In genomic region chr5:180472269-180472668, GRCh38 we compare ENCODE assay signal across 22 cellular contexts. TPM values are rescaled to one million over a fixed set of nuclear protein-coding genes. Genes with fewer than 3 reads are reported as not detected.
DNase-seq lines count a peak whose midpoint lies in the region; ATAC-seq, FAIRE-seq and TF ChIP-seq lines count a peak whose summit lies in the region.
"Had no signal": no experiment of that assay in that cellular context is flagged by ENCODE, and none has a peak within 500 bp of the region (broad histone marks: within the 10 kb centered on the region; RNA-seq: fewer than 3 reads in every experiment).

No MANE protein-coding gene starts in this region.

- H3K36me3 ChIP-seq in pancreas (no peaks in the 10 kb centered on the region), upper lobe of left lung (no peaks in the 10 kb centered on the region)

- H3K4me1 ChIP-seq in pancreas (no peaks in the 10 kb centered on the region), upper lobe of left lung (peaks cover 5 to 23% (median 14%) of the 10 kb centered on the region in 4 donors)
- H3K4me1 ChIP-seq: Caco-2 had no signal

- peaks cover 7% of the 10 kb centered on the region for H3K27me3 Mint-ChIP-seq in endothelial cell (ENCODE audit: unreplicated experiment)

- peak overlapping the region; percentile 93 for H3K27ac Mint-ChIP-seq in endothelial cell (ENCODE audit: unreplicated experiment)
- H3K27ac Mint-ChIP-seq: CD4-positive, alpha-beta memory T cell; HFFc6 had no signal

- H3K4me1 Mint-ChIP-seq in endothelial cell (ENCODE audit: unreplicated experiment): peaks cover 49% of the 10 kb centered on the region

- WGBS in pancreas, 2 donors: 48% methylated on average over 4 of the region's 4 CpGs
- WGBS in upper lobe of left lung, 2 donors: 58% methylated on average over 4 of the region's 4 CpGs

- no peaks in the 10 kb centered on the region for H3K36me3 Mint-ChIP-seq in endothelial cell (ENCODE audit: low read depth, unreplicated experiment)
- H3K36me3 Mint-ChIP-seq: CD4-positive, alpha-beta memory T cell had no signal

- peak overlapping the region; percentile 37 for H3K4me3 Mint-ChIP-seq in endothelial cell (ENCODE audit: unreplicated experiment)
- H3K4me3 Mint-ChIP-seq: CD4-positive, alpha-beta memory T cell; H9; HFFc6 had no signal

- no peak for TF ChIP-seq POLR2A in upper lobe of left lung (IDR thresholded peaks at IDR 0.05)

- FAIRE-seq in pancreas (lab: Jason Lieb, UNC): no peak
- FAIRE-seq: GM12878, GM19239, H1 had no signal

- peak in 3 of 4 donors; percentile 28 to 56 (median 43) for ATAC-seq in pancreas
- ATAC-seq in upper lobe of left lung (ENCODE audit: low FRiP score in 2 of 2): no peak
- ATAC-seq: GM12878, HCT116 had no signal

- H3K9me3 ChIP-seq in pancreas: no peaks in the 10 kb centered on the region
- no peaks in the 10 kb centered on the region for H3K9me3 ChIP-seq in upper lobe of left lung
- H3K9me3 ChIP-seq: Caco-2 had no signal

- H3K4me3 ChIP-seq in pancreas (no peak overlapping the region), upper lobe of left lung (no peak overlapping the region)
- H3K4me3 ChIP-seq: GM12878, GM23248 had no signal

- TF ChIP-seq CTCF in endothelial cell (IDR thresholded peaks at IDR 0.05; ENCODE audit: unreplicated experiment): no peak
- TF ChIP-seq CTCF in pancreas (IDR thresholded peaks at IDR 0.05): no peak
- TF ChIP-seq CTCF in upper lobe of left lung (IDR thresholded peaks at IDR 0.05): no peak

- DNase-seq in EH (ENCODE audit: low read depth): peak; percentile 8
- DNase-seq in M059J (ENCODE audit: low read depth): peak; percentile 28
- DNase-seq in endothelial cell (ENCODE audit: low spot score): no peak
- no peak for DNase-seq in pancreas
- DNase-seq in NOMO-1 treated with dmso at 0.1 percent for 144 hours (lab: John Stamatoyannopoulos, UW; ENCODE audit: unreplicated experiment): no peak
- no peak for DNase-seq in upper lobe of left lung
- DNase-seq in HUDEP-2 (lab: John Stamatoyannopoulos, UW; ENCODE audit: unreplicated experiment in 76 of 76): no peak
- no peak for DNase-seq in NCI-H187 treated with DMSO at 0.1 percent for 48 hours (lab: John Stamatoyannopoulos, UW)
- DNase-seq: 8988T; Caco-2; CD4-positive, alpha-beta memory T cell; DMS153; DND-41; EL; GDM1; GM23248; H9; HFFc6 had no signal

- H3K27me3 ChIP-seq in pancreas: no peaks in the 10 kb centered on the region
- no peaks in the 10 kb centered on the region for H3K27me3 ChIP-seq in upper lobe of left lung

- H3K27ac ChIP-seq in pancreas (peak overlapping the region in 3 of 4 donors; percentile 8 to 36 (median 24)), upper lobe of left lung (no peak overlapping the region)
- H3K27ac ChIP-seq: GM23248 had no signal

- intact Hi-C loops in pancreas (cut with DNase I): no loop called here

- no peaks in the 10 kb centered on the region for H3K9me3 Mint-ChIP-seq in endothelial cell (ENCODE audit: unreplicated experiment)
- H3K9me3 Mint-ChIP-seq: H9, HFFc6 had no signal

- TF ChIP-seq EP300 in upper lobe of left lung (IDR thresholded peaks at IDR 0.05): no peak

RNA-seq across cellular contexts. Expression of gene CNOT6, which starts 21.9 kb away (rescaled TPM):
- 14.9 and 22.2 TPM in 2 replicates for total RNA-seq in M059J (2014; rRNA removed; shearing (Covaris generic))
- 46.3 TPM for total RNA-seq in endothelial cell (ENCODE audit: unreplicated experiment)
- 10 to 100 TPM in 1 of 6 donors, 1 to 10 TPM in 5; 3.8 to 14.1 (median 6.4) TPM for total RNA-seq in pancreas
- polyA plus RNA-seq in pancreas: 1 to 10 TPM; 4.3 to 6.1 TPM
- total RNA-seq in upper lobe of left lung: 10 to 100 TPM in 5 of 6 donors, 1 to 10 TPM in 1; 9.7 to 27.8 (median 18.2) TPM

Comparison
In these comparisons a context has a peak if more than half of its experiments do, and no peak if none do; other contexts are left out.
1. DNase-seq: peak in EH (single experiment) and M059J (single experiment); none in endothelial cell (single experiment), pancreas (0 of 6), NOMO-1 treated with dmso at 0.1 percent for 144 hours (single experiment), upper lobe of left lung (0 of 2), HUDEP-2 (0 of 76) and NCI-H187 treated with DMSO at 0.1 percent for 48 hours (single experiment).
2. ATAC-seq: peak in pancreas (3 of 4); none in upper lobe of left lung (0 of 2).
3. H3K27ac ChIP-seq: peak in pancreas (3 of 4); none in upper lobe of left lung (0 of 4).